Comparison of ENCODE assay signal across 20 cellular contexts in the genomic region with DNA sequence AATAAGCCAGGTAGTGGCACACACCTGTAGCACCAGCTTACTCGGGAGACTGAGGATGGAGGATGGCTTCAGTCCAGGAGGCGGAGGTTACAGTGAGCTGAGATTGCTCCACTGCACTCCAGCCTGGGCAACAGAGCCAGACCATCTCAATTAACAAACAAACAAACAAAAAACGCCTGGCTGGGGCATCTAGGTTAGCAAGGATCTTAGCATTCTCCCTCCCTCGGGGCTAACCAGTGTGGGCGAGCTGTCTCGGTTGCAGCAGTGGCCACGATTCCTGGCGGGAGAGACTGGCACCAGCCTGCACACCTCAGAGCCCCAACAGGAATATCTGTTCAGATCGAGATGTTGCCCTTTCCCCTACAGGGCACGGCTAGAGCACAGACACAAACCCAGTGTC.
DNase-seq lines count a peak whose midpoint lies in the region; FAIRE-seq and TF ChIP-seq lines count a peak whose summit lies in the region.
"Had no signal": no experiment of that assay in that cellular context is flagged by ENCODE, and none has a peak within 500 bp of the region (broad histone marks: within the 10 kb centered on the region; RNA-seq: fewer than 3 reads in every experiment).

No MANE protein-coding gene starts in this region.

- H3K9me3 ChIP-seq in endodermal cell (ENCODE audit: control insufficient read depth, low read length) (no peaks in the 10 kb centered on the region), liver (ENCODE audit: control insufficient read depth in 4 of 4, low read length in 3 of 4) (no peaks in the 10 kb centered on the region), subcutaneous abdominal adipose tissue (ENCODE audit: control insufficient read depth in 5 of 5, low read length in 5 of 5) (no peaks in the 10 kb centered on the region), small intestine (ENCODE audit: control insufficient read depth, low read depth) (no peaks in the 10 kb centered on the region)
- H3K9me3 ChIP-seq: BLaER1 had no signal

- no peak for FAIRE-seq in small intestine (lab: Jason Lieb, UNC)
- FAIRE-seq: GM12891, GM18507, H1 had no signal

- H3K4me1 ChIP-seq in endodermal cell (ENCODE audit: control insufficient read depth, insufficient read depth, low read length) (peaks cover 7% of the 10 kb centered on the region), liver (ENCODE audit: control insufficient read depth in 4 of 4, insufficient read depth in 4 of 4, low read length in 3 of 4) (peaks cover 16 to 33% (median 26%) of the 10 kb centered on the region in 4 donors), subcutaneous abdominal adipose tissue (ENCODE audit: control insufficient read depth in 5 of 5, insufficient read depth in 5 of 5, low read length in 5 of 5) (peaks cover 2 to 46% (median 35%) of the 10 kb centered on the region in 5 donors), small intestine (ENCODE audit: control insufficient read depth in 2 of 2, insufficient read depth in 1 of 2, low read depth in 1 of 2, low read length in 1 of 2) (peaks cover 0 to 2% of the 10 kb centered on the region in 2 donors)
- H3K4me1 ChIP-seq: BLaER1 had no signal

- peak overlapping the region; percentile 7 for H3K27ac Mint-ChIP-seq in endodermal cell
- H3K27ac Mint-ChIP-seq: CD4-positive, CD25-positive, alpha-beta regulatory T cell had no signal

- H3K4me3 Mint-ChIP-seq in endodermal cell, result no peak overlapping the region
- H3K4me3 Mint-ChIP-seq: CD4-positive, CD25-positive, alpha-beta regulatory T cell; CD8-positive, alpha-beta memory T cell had no signal

- CTCF ChIA-PET in RWPE1 (lab: Yijun Ruan, JAX), result interaction anchor here (0.5 kb wide), 1 partner anchor 206 kb away, joined by 3 read pairs; no protein-coding TSS in a partner anchor

- peaks cover 6% of the 10 kb centered on the region for H3K36me3 ChIP-seq in endodermal cell (ENCODE audit: control insufficient read depth, insufficient read depth, low read length)
- H3K36me3 ChIP-seq in liver (ENCODE audit: control insufficient read depth in 4 of 4, insufficient read depth in 3 of 4, low read depth in 1 of 4, low read length in 3 of 4), result peaks cover 0 to 5% (median 0%) of the 10 kb centered on the region in 4 donors
- peaks cover 0 to 20% (median 9%) of the 10 kb centered on the region in 5 donors for H3K36me3 ChIP-seq in subcutaneous abdominal adipose tissue (ENCODE audit: control insufficient read depth in 5 of 5, insufficient read depth in 5 of 5, low read length in 5 of 5)
- peaks cover 2 to 4% of the 10 kb centered on the region in 2 donors for H3K36me3 ChIP-seq in small intestine (ENCODE audit: control insufficient read depth in 2 of 2, insufficient read depth in 2 of 2, low read length in 2 of 2)

- peaks cover 19% of the 10 kb centered on the region for H3K36me3 Mint-ChIP-seq in endodermal cell (ENCODE audit: low read depth)

- H3K4me1 Mint-ChIP-seq in endodermal cell, result peaks cover 20% of the 10 kb centered on the region

- H3K27ac ChIP-seq in RWPE1 (peak overlapping the region; percentile 19), endodermal cell (ENCODE audit: low read depth, low read length) (no peak overlapping the region), liver (ENCODE audit: low read depth in 1 of 2, low read length in 2 of 2) (peak overlapping the region; percentile 81 to 87), subcutaneous abdominal adipose tissue (ENCODE audit: low read depth, low read length) (peak overlapping the region; percentile 73), small intestine (ENCODE audit: low read depth in 1 of 2, low read length in 1 of 2) (no peak overlapping the region)
- H3K27ac ChIP-seq: BLaER1, C4-2B had no signal

- no peak for DNase-seq in RWPE1 (ENCODE audit: low spot score)
- DNase-seq in endodermal cell, result no peak
- DNase-seq in T-helper 2 cell, result no peak
- no peak for DNase-seq in activated naive CD4-positive, alpha-beta T cell (lab: John Stamatoyannopoulos, UW)
- DNase-seq in small intestine, result no peak
- DNase-seq in stimulated activated naive CD4-positive, alpha-beta T cell treated with Interleukin-2 at 50 U/mL for 16 hours (lab: John Stamatoyannopoulos, UW), result no peak
- DNase-seq: Calu3; CD4-positive, CD25-positive, alpha-beta regulatory T cell; CD8-positive, alpha-beta memory T cell; DMS53; DMS79 treated with DMSO at 0.1 percent for 48 hours; GF-D8; HCEC 1CT had no signal

- WGBS in endodermal cell (ENCODE audit: insufficient coverage in 1 of 2, insufficient read length in 1 of 2), 2 experiments, result 94 to 99% methylated on average over 8 to 10 of the region's 10 CpGs
- WGBS in liver, result 42% methylated on average over 10 of the region's 10 CpGs
- 71 to 87% (median 76%) methylated on average over 10 of the region's 10 CpGs for WGBS in small intestine, 3 donors

- no peak overlapping the region for H3K9ac ChIP-seq in endodermal cell (ENCODE audit: extremely low read depth, low read length, poor library complexity, severe bottlenecking)
- H3K9ac ChIP-seq in liver (ENCODE audit: low read depth in 1 of 2, low read length in 2 of 2), result no peak overlapping the region
- H3K9ac ChIP-seq in subcutaneous abdominal adipose tissue (ENCODE audit: low read length in 5 of 5), result no peak overlapping the region
- H3K9ac ChIP-seq: BLaER1 had no signal

- no peaks in the 10 kb centered on the region for H3K9me3 Mint-ChIP-seq in endodermal cell
- H3K9me3 Mint-ChIP-seq: CD8-positive, alpha-beta memory T cell had no signal

- H3K27me3 Mint-ChIP-seq in endodermal cell (ENCODE audit: insufficient read depth), result no peaks in the 10 kb centered on the region
- H3K27me3 Mint-ChIP-seq: CD4-positive, CD25-positive, alpha-beta regulatory T cell; CD8-positive, alpha-beta memory T cell had no signal

- no peak for TF ChIP-seq RAD21 in liver (IDR thresholded peaks at IDR 0.05)

- H3K4me3 ChIP-seq in endodermal cell (ENCODE audit: low read length) (no peak overlapping the region), liver (ENCODE audit: low read depth in 1 of 3, low read length in 3 of 3) (no peak overlapping the region), subcutaneous abdominal adipose tissue (ENCODE audit: low read depth in 1 of 5, low read length in 5 of 5) (no peak overlapping the region), small intestine (ENCODE audit: low read depth in 1 of 2, low read length in 2 of 2) (no peak overlapping the region)
- H3K4me3 ChIP-seq: BLaER1 had no signal

- POLR2A ChIA-PET in RWPE1 (lab: Yijun Ruan, JAX; ENCODE audit: low non-redundant PET), result no interaction called here

- TF ChIP-seq CTCF in RWPE1 (conservative IDR thresholded peaks at IDR 0.05; ENCODE audit: low read depth), result no peak
- TF ChIP-seq CTCF in endodermal cell (conservative IDR thresholded peaks at IDR 0.05), result no peak
- no peak for TF ChIP-seq CTCF in liver (IDR thresholded peaks at IDR 0.05; ENCODE audit: low read depth, low read length, missing input control)

- H3K27me3 ChIP-seq in endodermal cell (ENCODE audit: control insufficient read depth, insufficient read depth, low read length, poor library complexity, severe bottlenecking), result no peaks in the 10 kb centered on the region
- no peaks in the 10 kb centered on the region for H3K27me3 ChIP-seq in liver (ENCODE audit: control insufficient read depth in 4 of 4, insufficient read depth in 4 of 4, low read length in 3 of 4)
- no peaks in the 10 kb centered on the region for H3K27me3 ChIP-seq in subcutaneous abdominal adipose tissue (ENCODE audit: control insufficient read depth in 5 of 5, insufficient read depth in 4 of 5, low read length in 5 of 5)
- no peaks in the 10 kb centered on the region for H3K27me3 ChIP-seq in small intestine (ENCODE audit: control insufficient read depth in 2 of 2, insufficient read depth in 2 of 2, low read length in 2 of 2)
- H3K27me3 ChIP-seq: BLaER1 had no signal

TF ChIP-seq in liver, 16 proteins besides CTCF, POLR2A, EP300 and RAD21:
- TF ChIP-seq JUND (IDR thresholded peaks at IDR 0.05) (no peak), HNF4A (conservative IDR thresholded peaks at IDR 0.05) (peak in 1 of 2 donors; percentile 3)
- TF ChIP-seq, protein P1, sequence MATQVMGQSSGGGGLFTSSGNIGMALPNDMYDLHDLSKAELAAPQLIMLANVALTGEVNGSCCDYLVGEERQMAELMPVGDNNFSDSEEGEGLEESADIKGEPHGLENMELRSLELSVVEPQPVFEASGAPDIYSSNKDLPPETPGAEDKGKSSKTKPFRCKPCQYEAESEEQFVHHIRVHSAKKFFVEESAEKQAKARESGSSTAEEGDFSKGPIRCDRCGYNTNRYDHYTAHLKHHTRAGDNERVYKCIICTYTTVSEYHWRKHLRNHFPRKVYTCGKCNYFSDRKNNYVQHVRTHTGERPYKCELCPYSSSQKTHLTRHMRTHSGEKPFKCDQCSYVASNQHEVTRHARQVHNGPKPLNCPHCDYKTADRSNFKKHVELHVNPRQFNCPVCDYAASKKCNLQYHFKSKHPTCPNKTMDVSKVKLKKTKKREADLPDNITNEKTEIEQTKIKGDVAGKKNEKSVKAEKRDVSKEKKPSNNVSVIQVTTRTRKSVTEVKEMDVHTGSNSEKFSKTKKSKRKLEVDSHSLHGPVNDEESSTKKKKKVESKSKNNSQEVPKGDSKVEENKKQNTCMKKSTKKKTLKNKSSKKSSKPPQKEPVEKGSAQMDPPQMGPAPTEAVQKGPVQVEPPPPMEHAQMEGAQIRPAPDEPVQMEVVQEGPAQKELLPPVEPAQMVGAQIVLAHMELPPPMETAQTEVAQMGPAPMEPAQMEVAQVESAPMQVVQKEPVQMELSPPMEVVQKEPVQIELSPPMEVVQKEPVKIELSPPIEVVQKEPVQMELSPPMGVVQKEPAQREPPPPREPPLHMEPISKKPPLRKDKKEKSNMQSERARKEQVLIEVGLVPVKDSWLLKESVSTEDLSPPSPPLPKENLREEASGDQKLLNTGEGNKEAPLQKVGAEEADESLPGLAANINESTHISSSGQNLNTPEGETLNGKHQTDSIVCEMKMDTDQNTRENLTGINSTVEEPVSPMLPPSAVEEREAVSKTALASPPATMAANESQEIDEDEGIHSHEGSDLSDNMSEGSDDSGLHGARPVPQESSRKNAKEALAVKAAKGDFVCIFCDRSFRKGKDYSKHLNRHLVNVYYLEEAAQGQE (IDR thresholded peaks at IDR 0.05), result no peak

Comparison
In these comparisons a context has a peak if more than half of its experiments do, and no peak if none do; other contexts are left out.
1. H3K27ac ChIP-seq: peak in RWPE1 (single experiment), liver (2 of 2) and subcutaneous abdominal adipose tissue (single experiment); none in endodermal cell (single experiment) and small intestine (0 of 2).